13 cellular contexts compared by ENCODE assay signal in genomic region chr2:122028371-122029102, GRCh38.
DNase-seq lines count a peak whose midpoint lies in the region; ATAC-seq and TF ChIP-seq lines count a peak whose summit lies in the region.
"Had no signal": no experiment of that assay in that cellular context is flagged by ENCODE, and none has a peak within 500 bp of the region (broad histone marks: within the 10 kb centered on the region; RNA-seq: fewer than 3 reads in every experiment).

No MANE protein-coding gene starts in this region.

- H3K9me3 ChIP-seq in Karpas-422 (ENCODE audit: low read length) (no peaks in the 10 kb centered on the region), lower lobe of right lung (no peaks in the 10 kb centered on the region), T-helper 17 cell (ENCODE audit: control insufficient read depth, low read length, poor library complexity, severe bottlenecking) (no peaks in the 10 kb centered on the region)

- H3K27ac ChIP-seq in Karpas-422 (ENCODE audit: low read length) (no peak overlapping the region), lower lobe of right lung (no peak overlapping the region)
- H3K27ac ChIP-seq: skin epidermis had no signal

- H3K27me3 Mint-ChIP-seq in T-helper 17 cell = peaks cover 29% of the 10 kb centered on the region
- H3K27me3 Mint-ChIP-seq in activated CD4-positive, alpha-beta T cell treated with anti-CD3 and anti-CD28 coated beads, Interleukin-2, amount 10 ng/mL, durations not matched to agents 24 days and 14 days = no peaks in the 10 kb centered on the region

- no peaks in the 10 kb centered on the region for H3K36me3 ChIP-seq in Karpas-422 (ENCODE audit: insufficient read depth, low read length)
- no peaks in the 10 kb centered on the region for H3K36me3 ChIP-seq in lower lobe of right lung

- H3K27me3 ChIP-seq in Karpas-422 (ENCODE audit: low read length) (no peaks in the 10 kb centered on the region), lower lobe of right lung (ENCODE audit: low read depth) (no peaks in the 10 kb centered on the region)

- no peak overlapping the region for H3K27ac Mint-ChIP-seq in T-helper 17 cell
- no peak overlapping the region for H3K27ac Mint-ChIP-seq in activated CD4-positive, alpha-beta T cell treated with anti-CD3 and anti-CD28 coated beads, Interleukin-2, amount 10 ng/mL, durations not matched to agents 24 days and 14 days
- H3K27ac Mint-ChIP-seq: activated CD8-positive, alpha-beta T cell treated with anti-CD3 and anti-CD28 coated beads for 36 hours; activated naive CD8-positive, alpha-beta T cell treated with anti-CD3 and anti-CD28 coated beads for 36 hours; CD8-positive, alpha-beta T cell had no signal

- no peaks in the 10 kb centered on the region for H3K36me3 Mint-ChIP-seq in T-helper 17 cell (ENCODE audit: low read depth)
- no peaks in the 10 kb centered on the region for H3K36me3 Mint-ChIP-seq in activated CD4-positive, alpha-beta T cell treated with anti-CD3 and anti-CD28 coated beads, Interleukin-2, amount 10 ng/mL, durations not matched to agents 24 days and 14 days (ENCODE audit: low read depth)
- H3K36me3 Mint-ChIP-seq: activated naive CD8-positive, alpha-beta T cell treated with anti-CD3 and anti-CD28 coated beads for 36 hours; CD8-positive, alpha-beta T cell had no signal

- no peaks in the 10 kb centered on the region for H3K9me3 Mint-ChIP-seq in activated CD4-positive, alpha-beta T cell treated with anti-CD3 and anti-CD28 coated beads, Interleukin-2, amount 10 ng/mL, durations not matched to agents 24 days and 14 days
- H3K9me3 Mint-ChIP-seq: activated CD8-positive, alpha-beta T cell treated with anti-CD3 and anti-CD28 coated beads for 36 hours; activated naive CD8-positive, alpha-beta T cell treated with anti-CD3 and anti-CD28 coated beads for 36 hours; CD8-positive, alpha-beta T cell had no signal

- H3K79me2 ChIP-seq in Karpas-422 (ENCODE audit: low read length) = no peaks in the 10 kb centered on the region

- H2AFZ ChIP-seq in Karpas-422 (ENCODE audit: low read length) = no peak overlapping the region

- H3K4me2 ChIP-seq in Karpas-422 (ENCODE audit: low read depth, low read length, poor library complexity, severe bottlenecking) = no peak overlapping the region

- intact Hi-C loops in lower lobe of right lung (cut with DNase I) = no loop called here
- intact Hi-C loops in activated CD4-positive, alpha-beta T cell treated with anti-CD3 and anti-CD28 coated beads, Interleukin-2, amount 10 ng/mL, durations not matched to agents 24 days and 14 days (cut with micrococcal nuclease) = no loop called here

- no peak overlapping the region for H3K9ac ChIP-seq in Karpas-422 (ENCODE audit: low read length)

- H3K4me3 Mint-ChIP-seq in T-helper 17 cell = no peak overlapping the region
- H3K4me3 Mint-ChIP-seq in activated CD4-positive, alpha-beta T cell treated with anti-CD3 and anti-CD28 coated beads, Interleukin-2, amount 10 ng/mL, durations not matched to agents 24 days and 14 days = no peak overlapping the region
- H3K4me3 Mint-ChIP-seq: activated CD8-positive, alpha-beta T cell treated with anti-CD3 and anti-CD28 coated beads for 36 hours; activated naive CD8-positive, alpha-beta T cell treated with anti-CD3 and anti-CD28 coated beads for 36 hours; CD8-positive, alpha-beta T cell had no signal

- DNase-seq in AG09319 (ENCODE audit: extremely low read depth, low read depth) (peak; percentile 5), Karpas-422 (peak; percentile 21), cardiac fibroblast (ENCODE audit: low read depth in 2 of 2) (peak; percentile 84 to 93), lower lobe of right lung (no peak), SKM-1 treated with dmso at 0.1 percent for 144 hours (lab: John Stamatoyannopoulos, UW; ENCODE audit: unreplicated experiment) (no peak), T-helper 17 cell (no peak)
- no peak for DNase-seq in activated CD4-positive, alpha-beta T cell treated with anti-CD3 and anti-CD28 coated beads, Interleukin-2, amount 10 ng/mL, durations not matched to agents 24 days and 14 days
- DNase-seq: activated CD8-positive, alpha-beta T cell treated with anti-CD3 and anti-CD28 coated beads for 36 hours; activated naive CD8-positive, alpha-beta T cell treated with anti-CD3 and anti-CD28 coated beads for 36 hours; CD8-positive, alpha-beta T cell; effector CD4-positive, alpha-beta T cell had no signal

- no peak for TF ChIP-seq CTCF in AG09319 (IDR thresholded peaks at IDR 0.05; ENCODE audit: low read depth, low read length)
- no peak for TF ChIP-seq CTCF in cardiac fibroblast (IDR thresholded peaks at IDR 0.05; ENCODE audit: low read depth, low read length)
- no peak for TF ChIP-seq CTCF in lower lobe of right lung (IDR thresholded peaks at IDR 0.05)

- peaks cover 2% of the 10 kb centered on the region; the same call in 1 of the 2 replicates for H4K20me1 ChIP-seq in Karpas-422 (ENCODE audit: insufficient read depth, low read depth, low read length)

- ATAC-seq in lower lobe of right lung (peak; percentile 59 to 81), HG03460 (IDR thresholded peaks at IDR 0.05; ENCODE audit: unreplicated experiment) (no peak), T-helper 17 cell (no peak)
- ATAC-seq: activated CD8-positive, alpha-beta T cell treated with anti-CD3 and anti-CD28 coated beads for 36 hours; CD8-positive, alpha-beta T cell had no signal

- peaks cover 3% of the 10 kb centered on the region for H3K4me1 Mint-ChIP-seq in T-helper 17 cell
- H3K4me1 Mint-ChIP-seq in activated CD4-positive, alpha-beta T cell treated with anti-CD3 and anti-CD28 coated beads, Interleukin-2, amount 10 ng/mL, durations not matched to agents 24 days and 14 days = peaks cover 2% of the 10 kb centered on the region
- H3K4me1 Mint-ChIP-seq: activated naive CD8-positive, alpha-beta T cell treated with anti-CD3 and anti-CD28 coated beads for 36 hours had no signal

- H3K4me1 ChIP-seq in Karpas-422 (ENCODE audit: low read length) (peaks cover 22% of the 10 kb centered on the region), lower lobe of right lung (no peaks in the 10 kb centered on the region)

- no peaks in the 10 kb centered on the region for H3K9me2 ChIP-seq in Karpas-422 (replicated peaks; ENCODE audit: insufficient read depth, low read length)

- H3K4me3 ChIP-seq in Karpas-422 (ENCODE audit: low read length) = no peak overlapping the region
- no peak overlapping the region for H3K4me3 ChIP-seq in cardiac fibroblast (replicated peaks in 1 of 2; ENCODE audit: low read depth in 2 of 2, low read length in 2 of 2)
- H3K4me3 ChIP-seq in lower lobe of right lung = no peak overlapping the region
- H3K4me3 ChIP-seq: skin epidermis had no signal

Comparison
In these comparisons a context has a peak if more than half of its experiments do, and no peak if none do; other contexts are left out.
1. DNase-seq: peak in AG09319 (single experiment), Karpas-422 (single experiment) and cardiac fibroblast (2 of 2); none in lower lobe of right lung (single experiment), SKM-1 treated with dmso at 0.1 percent for 144 hours (single experiment), T-helper 17 cell (0 of 3) and activated CD4-positive, alpha-beta T cell treated with anti-CD3 and anti-CD28 coated beads, Interleukin-2, amount 10 ng/mL, durations not matched to agents 24 days and 14 days (single experiment).
2. ATAC-seq: peak in lower lobe of right lung (2 of 2); none in HG03460 (single experiment) and T-helper 17 cell (single experiment).